Comparison of ENCODE assay signal across 20 cellular contexts in the genomic region with DNA sequence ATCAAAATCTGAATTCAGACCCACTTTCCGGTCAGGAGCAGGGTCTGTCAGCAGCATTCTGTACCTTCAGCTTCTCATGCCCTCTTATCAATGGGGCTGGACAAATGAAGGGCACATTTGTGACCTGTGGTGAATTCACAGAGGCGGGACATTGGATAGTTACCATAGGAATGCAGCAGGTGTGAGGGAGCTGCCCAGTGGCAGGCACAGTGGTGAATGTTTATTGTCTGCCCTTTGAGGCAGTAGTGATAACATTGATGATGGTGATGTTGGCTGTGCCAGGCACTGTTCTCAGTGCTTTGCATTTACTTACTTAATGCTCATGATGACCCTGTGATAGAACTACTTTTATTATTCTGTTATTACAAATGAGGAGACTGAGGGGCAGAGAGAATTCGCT.
DNase-seq lines count a peak whose midpoint lies in the region; ATAC-seq and TF ChIP-seq lines count a peak whose summit lies in the region.
"Had no signal": no experiment of that assay in that cellular context is flagged by ENCODE, and none has a peak within 500 bp of the region (broad histone marks: within the 10 kb centered on the region; RNA-seq: fewer than 3 reads in every experiment).

No MANE protein-coding gene starts in this region.

- H2BK15ac ChIP-seq in mesenchymal stem cell (ENCODE audit: low read depth, poor library complexity, severe bottlenecking) = no peak overlapping the region

- H3K27ac ChIP-seq in mesenchymal stem cell (ENCODE audit: low read length, poor library complexity, severe bottlenecking) (no peak overlapping the region), stomach (peak overlapping the region in 3 of 5 donors; percentile 13 to 49 (median 41))
- H3K27ac ChIP-seq: 22Rv1, A549, C4-2B, HL-60 had no signal

- H4K91ac ChIP-seq in mesenchymal stem cell (ENCODE audit: low read length) = peak overlapping the region; percentile 57

- H3K4me1 ChIP-seq in mesenchymal stem cell (ENCODE audit: control insufficient read depth, insufficient read depth, low read depth, low read length) = peaks cover 5% of the 10 kb centered on the region
- peaks cover 0 to 5% (median 0%) of the 10 kb centered on the region in 4 donors for H3K4me1 ChIP-seq in stomach
- H3K4me1 ChIP-seq: A549, HAP-1 had no signal

- no peak overlapping the region for H2BK5ac ChIP-seq in mesenchymal stem cell (ENCODE audit: low read depth, low read length, poor library complexity, severe bottlenecking)

- ATAC-seq in GM21423 (IDR thresholded peaks at IDR 0.05; ENCODE audit: unreplicated experiment) = no peak
- ATAC-seq: A549, GM12878, K562 had no signal

- no peak overlapping the region for H3K14ac ChIP-seq in mesenchymal stem cell (ENCODE audit: low read length in 2 of 2)

- 97% methylated on average over 3 of the region's 3 CpGs for WGBS in mesenchymal stem cell
- WGBS in stomach, 5 donors = 47 to 57% (median 54%) methylated on average over 3 of the region's 3 CpGs

- no peak for TF ChIP-seq POLR2A in stomach (IDR thresholded peaks at IDR 0.05)

- H2AK5ac ChIP-seq in mesenchymal stem cell (ENCODE audit: low read length, severe bottlenecking) = peak overlapping the region; percentile 49

- no peak overlapping the region for H2BK12ac ChIP-seq in mesenchymal stem cell (ENCODE audit: low read length in 2 of 2)

- H2AFZ ChIP-seq in mesenchymal stem cell (ENCODE audit: low read depth, low read length) = no peak overlapping the region

- no peak overlapping the region for H3K9ac ChIP-seq in mesenchymal stem cell (ENCODE audit: low read length)

- H3K79me1 ChIP-seq in mesenchymal stem cell (replicated peaks; ENCODE audit: low read length, poor library complexity, severe bottlenecking) = no peaks in the 10 kb centered on the region

- no peak overlapping the region for H3K4me2 ChIP-seq in mesenchymal stem cell (ENCODE audit: low read length, poor library complexity, severe bottlenecking)
- H3K4me2 ChIP-seq: A549 had no signal

- H3K23ac ChIP-seq in mesenchymal stem cell (ENCODE audit: low read length in 2 of 2) = no peak overlapping the region

- no peak overlapping the region for H4K8ac ChIP-seq in mesenchymal stem cell (ENCODE audit: low read length)

- H3K4me3 ChIP-seq in mesenchymal stem cell (ENCODE audit: insufficient read depth in 1 of 2, low read depth in 1 of 2, low read length in 2 of 2) (no peak overlapping the region), stomach (no peak overlapping the region)
- H3K4me3 ChIP-seq: A549, GM12878, HAP-1, K562 had no signal

- no peak overlapping the region for H3K18ac ChIP-seq in mesenchymal stem cell (ENCODE audit: low read depth in 1 of 2, low read length in 2 of 2)

- TF ChIP-seq EP300 in stomach (IDR thresholded peaks at IDR 0.05) = no peak

- H3K4ac ChIP-seq in mesenchymal stem cell (ENCODE audit: low read depth in 1 of 2, low read length in 2 of 2) = no peak overlapping the region

- no peak for TF ChIP-seq CTCF in stomach (IDR thresholded peaks at IDR 0.05)

- no peaks in the 10 kb centered on the region for H3K36me3 ChIP-seq in mesenchymal stem cell (ENCODE audit: control insufficient read depth in 1 of 2, insufficient read depth in 2 of 2, low read depth in 1 of 2, low read length in 2 of 2)
- H3K36me3 ChIP-seq in stomach = no peaks in the 10 kb centered on the region
- H3K36me3 ChIP-seq: HAP-1 had no signal

- H2BK120ac ChIP-seq in mesenchymal stem cell (ENCODE audit: low read depth, low read length) = no peak overlapping the region

- intact Hi-C loops in stomach (cut with DNase I; ENCODE audit: low total_unique reads) = no loop called here

- DNase-seq in NCI-H146 (lab: John Stamatoyannopoulos, UW) (peak; percentile 18), NCI-H146 treated with DMSO at 0.1 percent for 48 hours (lab: John Stamatoyannopoulos, UW; ENCODE audit: unreplicated experiment) (no peak), mesenchymal stem cell (no peak), stomach (peak; percentile 51), NCI-H774 (lab: John Stamatoyannopoulos, UW) (no peak), LoVo (ENCODE audit: low spot score) (no peak)
- DNase-seq: AML-193; Calu3; CD4-positive, alpha-beta T cell; DMS53; DND-41; EL had no signal

- H3K9me3 ChIP-seq in mesenchymal stem cell (ENCODE audit: control insufficient read depth, low read length) = no peaks in the 10 kb centered on the region
- no peaks in the 10 kb centered on the region for H3K9me3 ChIP-seq in stomach
- H3K9me3 ChIP-seq: A549, HAP-1 had no signal

- H3K27me3 ChIP-seq in mesenchymal stem cell (ENCODE audit: control insufficient read depth in 1 of 2, insufficient read depth in 1 of 2, low read length in 2 of 2) (peaks cover 0 to 6% of the 10 kb centered on the region in 2 experiments), stomach (no peaks in the 10 kb centered on the region)

Comparison
In these comparisons a context has a peak if more than half of its experiments do, and no peak if none do; other contexts are left out.
1. DNase-seq: peak in NCI-H146 (single experiment) and stomach (single experiment); none in NCI-H146 treated with DMSO at 0.1 percent for 48 hours (single experiment), mesenchymal stem cell (single experiment), NCI-H774 (single experiment) and LoVo (single experiment).